21 cellular contexts compared by ENCODE assay signal in genomic region chr16:55539049-55539448, GRCh38. TPM values are rescaled to one million over a fixed set of nuclear protein-coding genes. Genes with fewer than 3 reads are reported as not detected.
DNase-seq lines count a peak whose midpoint lies in the region; TF ChIP-seq lines count a peak whose summit lies in the region.
"Had no signal": no experiment of that assay in that cellular context is flagged by ENCODE, and none has a peak within 500 bp of the region (broad histone marks: within the 10 kb centered on the region; RNA-seq: fewer than 3 reads in every experiment).

No MANE protein-coding gene starts in this region.

- H3K36me3 ChIP-seq in spleen, result peaks cover 0 to 25% (median 0%) of the 10 kb centered on the region in 6 donors
- H3K36me3 ChIP-seq: tibial artery had no signal

- in situ Hi-C loops in KBM-7 (cut with MboI; ENCODE audit: low pct_unique_long_range_greater_than_20kb, low sequenced_read_pairs) (no loop called here), SK-MEL-5 (cut with HindIII; ENCODE audit: low pct_unique_long_range_greater_than_20kb, low sequenced_read_pairs) (no loop called here)

- H3K4me3 ChIP-seq in spleen, result no peak overlapping the region
- H3K4me3 ChIP-seq: tibial artery had no signal

- TF ChIP-seq POLR2A in spleen (IDR thresholded peaks at IDR 0.05), result no peak

- peak overlapping the region in 6 of 8 donors; percentile 11 to 77 (median 60) for H3K27ac ChIP-seq in spleen
- H3K27ac ChIP-seq: tibial artery had no signal

- no peaks in the 10 kb centered on the region for H3K9me3 ChIP-seq in spleen
- H3K9me3 ChIP-seq: tibial artery had no signal

- H3K4me1 ChIP-seq in spleen, result peaks cover 0 to 12% (median 0%) of the 10 kb centered on the region in 6 donors

- intact Hi-C loops in spleen (cut with DNase I; ENCODE audit: low total_unique reads), result no loop called here

- no peaks in the 10 kb centered on the region for H3K27me3 ChIP-seq in spleen (replicated peaks in 1 of 7)
- H3K27me3 ChIP-seq: tibial artery had no signal

- 54 to 68% (median 62%) methylated on average over 5 of the region's 5 CpGs for WGBS in spleen, 5 donors

- POLR2A ChIA-PET in HEK293T (lab: Yijun Ruan, JAX), result no interaction called here

- peak; percentile 29 for DNase-seq in KBM-7
- peak; percentile 91 for DNase-seq in SK-MEL-5 (ENCODE audit: low read depth, low spot score)
- DNase-seq in foreskin melanocyte, result peak; percentile 92
- DNase-seq in spleen, result no peak
- no peak for DNase-seq in NCI-H82 (lab: John Stamatoyannopoulos, UW)
- DNase-seq in stimulated activated CD4-positive, alpha-beta T cell treated with anti-CD3 and anti-CD28 coated beads, Interleukin-2, amount 100 ng/mL, for 48 hours, result no peak
- DNase-seq in HEK293T (ENCODE audit: extremely low spot score), result no peak
- DNase-seq: activated CD4-positive, alpha-beta T cell treated with anti-CD3 and anti-CD28 coated beads for 4 hours; activated CD8-positive, alpha-beta memory T cell treated with anti-CD3 and anti-CD28 coated beads, Interleukin-2, amount 50 U/mL, for 48 hours; activated naive CD4-positive, alpha-beta T cell treated with anti-CD3 and anti-CD28 coated beads, Interleukin-2, amount 10 ng/mL, durations not matched to agents 7 days and 5 days; CD4-positive, alpha-beta memory T cell; effector CD4-positive, alpha-beta T cell; GOT3; mesendoderm; MM.1S; NCI-H2107; nephron progenitor cell; stimulated activated CD4-positive, alpha-beta T cell treated with anti-CD3 and anti-CD28 coated beads, Interleukin-4, amount 100 ng/mL, for 1 hour; stimulated activated CD8-positive, alpha-beta memory T cell treated with anti-CD3 and anti-CD28 coated beads, Interleukin-4, amount 100 ng/mL, for 48 hours; T1000; tibial artery had no signal

- CTCF ChIA-PET in HEK293T (lab: Yijun Ruan, JAX), result interaction anchor here (2.1 kb wide), 1 partner anchor 74 kb away, joined by 10 read pairs; no protein-coding TSS in a partner anchor

- TF ChIP-seq CTCF in spleen (IDR thresholded peaks at IDR 0.05 in 8 of 11, conservative IDR thresholded peaks at IDR 0.05 in 3 of 11), result no peak

TF ChIP-seq in HEK293T, 16 proteins besides CTCF, POLR2A, EP300 and RAD21:
- TF ChIP-seq PKNOX1 (IDR thresholded peaks at IDR 0.05) (no peak), ELF4 (IDR thresholded peaks at IDR 0.05) (no peak), TARDBP (IDR thresholded peaks at IDR 0.05) (no peak), ZNF384 (IDR thresholded peaks at IDR 0.05) (no peak), SUZ12 (IDR thresholded peaks at IDR 0.05) (no peak), NFRKB (IDR thresholded peaks at IDR 0.05) (no peak), LEF1 (IDR thresholded peaks at IDR 0.05; ENCODE audit: borderline replicate concordance) (no peak), FOXM1 (IDR thresholded peaks at IDR 0.05; ENCODE audit: borderline replicate concordance) (no peak), FOXK2 (IDR thresholded peaks at IDR 0.05) (no peak), ARNT (IDR thresholded peaks at IDR 0.05) (no peak), BHLHE40 (IDR thresholded peaks at IDR 0.05; ENCODE audit: borderline replicate concordance) (no peak), FOXA1 (IDR thresholded peaks at IDR 0.05) (no peak), HDGF (IDR thresholded peaks at IDR 0.05; ENCODE audit: borderline replicate concordance) (no peak), L3MBTL2 (conservative IDR thresholded peaks at IDR 0.05) (no peak), SP1 (IDR thresholded peaks at IDR 0.05) (no peak), CTBP1 (IDR thresholded peaks at IDR 0.05; ENCODE audit: borderline replicate concordance) (no peak)

RNA-seq across cellular contexts. Expression of gene CAPNS2, which starts 27.4 kb away (rescaled TPM):
- total RNA-seq in SK-MEL-5 (2014; rRNA removed; shearing (Covaris generic)), result 0.37 and 0.40 TPM in 2 replicates
- 0.15 TPM in 1 of 2 replicates, not detected in the other for polyA plus RNA-seq in SK-MEL-5 (2015; cell fraction: cytosol; rRNA removed)
- polyA plus RNA-seq in SK-MEL-5 (2015; cell fraction: nucleus; rRNA removed), result 0.27 and 0.33 TPM in 2 replicates
- 1 to 10 TPM in 5 of 7 donors, not detected in 2; 1.3 to 3.9 (median 3.0) TPM for total RNA-seq in spleen
- polyA plus RNA-seq in spleen, result under 1 TPM in 1 of 3 donors, not detected in 2; 0.09 TPM
- total RNA-seq: CD4-positive, alpha-beta memory T cell had no signal
- polyA plus RNA-seq: CD4-positive, alpha-beta memory T cell had no signal

RNA-seq across cellular contexts. Expression of gene LPCAT2, which starts 30.2 kb away (rescaled TPM):
- 42.4 and 42.9 TPM in 2 replicates for total RNA-seq in SK-MEL-5 (2014; rRNA removed; shearing (Covaris generic))
- 27.1 and 45.3 TPM in 2 replicates for polyA plus RNA-seq in SK-MEL-5 (2015; cell fraction: cytosol; rRNA removed)
- 45.6 and 54.9 TPM in 2 replicates for polyA plus RNA-seq in SK-MEL-5 (2015; cell fraction: nucleus; rRNA removed)
- total RNA-seq in spleen, result 10 to 100 TPM; 28.7 to 44.3 (median 41.7) TPM
- 1 to 10 TPM; 3.4 to 5.3 (median 4.8) TPM for polyA plus RNA-seq in spleen
- polyA plus RNA-seq: CD4-positive, alpha-beta memory T cell had no signal

Comparison
In these comparisons a context has a peak if more than half of its experiments do, and no peak if none do; other contexts are left out.
1. DNase-seq: peak in KBM-7 (single experiment), SK-MEL-5 (single experiment) and foreskin melanocyte (single experiment); none in spleen (single experiment), NCI-H82 (single experiment), stimulated activated CD4-positive, alpha-beta T cell treated with anti-CD3 and anti-CD28 coated beads, Interleukin-2, amount 100 ng/mL, for 48 hours (0 of 2) and HEK293T (single experiment).